In genomic region chr5:93579561-93580386, GRCh38 we compare ENCODE assay signal across 8 cellular contexts. TPM values are rescaled to one million over a fixed set of nuclear protein-coding genes. Genes with fewer than 3 reads are reported as not detected.
DNase-seq lines count a peak whose midpoint lies in the region; ATAC-seq and TF ChIP-seq lines count a peak whose summit lies in the region.

No MANE protein-coding gene starts in this region.

- peak; percentile 29 for ATAC-seq in stimulated activated effector memory CD8-positive, alpha-beta T cell treated with anti-CD3 and anti-CD28 coated beads, Interleukin-12 subunit alpha, Interleukin-12 subunit beta, amount 100 ng/mL, for 72 hours
- no peak for ATAC-seq in GM18861 (IDR thresholded peaks at IDR 0.05; ENCODE audit: unreplicated experiment)
- ATAC-seq in HG03159 (IDR thresholded peaks at IDR 0.05; ENCODE audit: unreplicated experiment), result no peak

- no peak for TF ChIP-seq CTCF in ascending aorta (IDR thresholded peaks at IDR 0.05)

- peak overlapping the region; percentile 67 to 89 for H3K4me3 ChIP-seq in ascending aorta

- no peaks in the 10 kb centered on the region for H3K9me3 ChIP-seq in ascending aorta

- H3K27ac Mint-ChIP-seq in IgD-negative memory B cell, result peak overlapping the region in 2 of 3 donors; percentile 76 to 83
- H3K27ac Mint-ChIP-seq in stimulated activated effector memory CD8-positive, alpha-beta T cell treated with anti-CD3 and anti-CD28 coated beads, Interleukin-12 subunit alpha, Interleukin-12 subunit beta, amount 100 ng/mL, for 72 hours, result no peak overlapping the region

- no peaks in the 10 kb centered on the region for H3K36me3 ChIP-seq in ascending aorta

- H3K27ac ChIP-seq in ascending aorta, result peak overlapping the region in 1 of 2 donors; percentile 9

- peaks cover 9 to 29% (median 24%) of the 10 kb centered on the region in 3 donors for H3K4me1 Mint-ChIP-seq in IgD-negative memory B cell
- H3K4me1 Mint-ChIP-seq in stimulated activated effector memory CD8-positive, alpha-beta T cell treated with anti-CD3 and anti-CD28 coated beads, Interleukin-12 subunit alpha, Interleukin-12 subunit beta, amount 100 ng/mL, for 72 hours, result peaks cover 17% of the 10 kb centered on the region

- peaks cover 57% of the 10 kb centered on the region for H3K27me3 Mint-ChIP-seq in IgD-negative memory B cell

- H3K27me3 ChIP-seq in ascending aorta, result peaks cover 6% of the 10 kb centered on the region

- H3K36me3 Mint-ChIP-seq in IgD-negative memory B cell, result peaks cover 2% of the 10 kb centered on the region
- no peaks in the 10 kb centered on the region for H3K36me3 Mint-ChIP-seq in stimulated activated effector memory CD8-positive, alpha-beta T cell treated with anti-CD3 and anti-CD28 coated beads, Interleukin-12 subunit alpha, Interleukin-12 subunit beta, amount 100 ng/mL, for 72 hours

- peak overlapping the region; percentile 76 to 88 (median 84) for H3K4me3 Mint-ChIP-seq in IgD-negative memory B cell
- no peak overlapping the region for H3K4me3 Mint-ChIP-seq in stimulated activated effector memory CD8-positive, alpha-beta T cell treated with anti-CD3 and anti-CD28 coated beads, Interleukin-12 subunit alpha, Interleukin-12 subunit beta, amount 100 ng/mL, for 72 hours

- intact Hi-C loops in ascending aorta (cut with DNase I), result loop anchor here (1.0 kb wide), 1 partner anchor 220 kb away; no protein-coding TSS in a partner anchor

- DNase-seq in DMS 273 (lab: John Stamatoyannopoulos, UW; ENCODE audit: unreplicated experiment) (peak; percentile 80), ascending aorta (ENCODE audit: low spot score in 2 of 2) (no peak), iris pigment epithelial cell (ENCODE audit: low read depth) (peak; percentile 60)
- DNase-seq in stimulated activated effector memory CD8-positive, alpha-beta T cell treated with anti-CD3 and anti-CD28 coated beads, Interleukin-12 subunit alpha, Interleukin-12 subunit beta, amount 100 ng/mL, for 72 hours (ENCODE audit: low spot score in 2 of 2), result no peak
- no peak for DNase-seq in stimulated activated naive CD4-positive, alpha-beta T cell treated with Interleukin-2 at 50 U/mL for 16 hours (lab: John Stamatoyannopoulos, UW)

- H3K4me1 ChIP-seq in ascending aorta, result peaks cover 10 to 23% of the 10 kb centered on the region in 2 donors

- peaks cover 0 to 5% (median 0%) of the 10 kb centered on the region in 3 donors for H3K9me3 Mint-ChIP-seq in IgD-negative memory B cell
- no peaks in the 10 kb centered on the region for H3K9me3 Mint-ChIP-seq in stimulated activated effector memory CD8-positive, alpha-beta T cell treated with anti-CD3 and anti-CD28 coated beads, Interleukin-12 subunit alpha, Interleukin-12 subunit beta, amount 100 ng/mL, for 72 hours

RNA-seq across cellular contexts. Expression of gene NR2F1-AS1, which starts 1.2 kb away (rescaled TPM):
- not detected for polyA plus RNA-seq in IgD-negative memory B cell
- total RNA-seq in ascending aorta, result 0.85 TPM

RNA-seq across cellular contexts. Expression of gene NR2F1, which starts 3.2 kb away (rescaled TPM):
- not detected for polyA plus RNA-seq in IgD-negative memory B cell
- 8.0 TPM for total RNA-seq in ascending aorta

Comparison
In these comparisons a context has a peak if more than half of its experiments do, and no peak if none do; other contexts are left out.
1. DNase-seq: peak in DMS 273 (single experiment) and iris pigment epithelial cell (single experiment); none in ascending aorta (0 of 2), stimulated activated effector memory CD8-positive, alpha-beta T cell treated with anti-CD3 and anti-CD28 coated beads, Interleukin-12 subunit alpha, Interleukin-12 subunit beta, amount 100 ng/mL, for 72 hours (0 of 2) and stimulated activated naive CD4-positive, alpha-beta T cell treated with Interleukin-2 at 50 U/mL for 16 hours (single experiment).